Comparison of ENCODE assay signal across 7 cellular contexts in genomic region chr7:83162402-83163256, GRCh38. TPM values are rescaled to one million over a fixed set of nuclear protein-coding genes. Genes with fewer than 3 reads are reported as not detected.
DNase-seq lines count a peak whose midpoint lies in the region; ATAC-seq, FAIRE-seq and TF ChIP-seq lines count a peak whose summit lies in the region.

A gene with protein sequence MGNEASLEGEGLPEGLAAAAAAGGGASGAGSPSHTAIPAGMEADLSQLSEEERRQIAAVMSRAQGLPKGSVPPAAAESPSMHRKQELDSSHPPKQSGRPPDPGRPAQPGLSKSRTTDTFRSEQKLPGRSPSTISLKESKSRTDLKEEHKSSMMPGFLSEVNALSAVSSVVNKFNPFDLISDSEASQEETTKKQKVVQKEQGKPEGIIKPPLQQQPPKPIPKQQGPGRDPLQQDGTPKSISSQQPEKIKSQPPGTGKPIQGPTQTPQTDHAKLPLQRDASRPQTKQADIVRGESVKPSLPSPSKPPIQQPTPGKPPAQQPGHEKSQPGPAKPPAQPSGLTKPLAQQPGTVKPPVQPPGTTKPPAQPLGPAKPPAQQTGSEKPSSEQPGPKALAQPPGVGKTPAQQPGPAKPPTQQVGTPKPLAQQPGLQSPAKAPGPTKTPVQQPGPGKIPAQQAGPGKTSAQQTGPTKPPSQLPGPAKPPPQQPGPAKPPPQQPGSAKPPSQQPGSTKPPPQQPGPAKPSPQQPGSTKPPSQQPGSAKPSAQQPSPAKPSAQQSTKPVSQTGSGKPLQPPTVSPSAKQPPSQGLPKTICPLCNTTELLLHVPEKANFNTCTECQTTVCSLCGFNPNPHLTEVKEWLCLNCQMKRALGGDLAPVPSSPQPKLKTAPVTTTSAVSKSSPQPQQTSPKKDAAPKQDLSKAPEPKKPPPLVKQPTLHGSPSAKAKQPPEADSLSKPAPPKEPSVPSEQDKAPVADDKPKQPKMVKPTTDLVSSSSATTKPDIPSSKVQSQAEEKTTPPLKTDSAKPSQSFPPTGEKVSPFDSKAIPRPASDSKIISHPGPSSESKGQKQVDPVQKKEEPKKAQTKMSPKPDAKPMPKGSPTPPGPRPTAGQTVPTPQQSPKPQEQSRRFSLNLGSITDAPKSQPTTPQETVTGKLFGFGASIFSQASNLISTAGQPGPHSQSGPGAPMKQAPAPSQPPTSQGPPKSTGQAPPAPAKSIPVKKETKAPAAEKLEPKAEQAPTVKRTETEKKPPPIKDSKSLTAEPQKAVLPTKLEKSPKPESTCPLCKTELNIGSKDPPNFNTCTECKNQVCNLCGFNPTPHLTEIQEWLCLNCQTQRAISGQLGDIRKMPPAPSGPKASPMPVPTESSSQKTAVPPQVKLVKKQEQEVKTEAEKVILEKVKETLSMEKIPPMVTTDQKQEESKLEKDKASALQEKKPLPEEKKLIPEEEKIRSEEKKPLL (N-terminal part only) (minus strand): TSS chr7:83162884. CDS start chr7:83162592, 292 bp downstream.

- peak within 1 kb of the TSS; percentile 73 for H3K27ac Mint-ChIP-seq in chondrocyte (ENCODE audit: unreplicated experiment)

- peak; percentile 87 for ATAC-seq in GM18519 (IDR thresholded peaks at IDR 0.05; ENCODE audit: low FRiP score, unreplicated experiment)
- ATAC-seq in HG02981 (IDR thresholded peaks at IDR 0.05; ENCODE audit: unreplicated experiment), result peak; percentile 94

- peaks cover 12% of the 10 kb centered on the region for H3K4me1 Mint-ChIP-seq in chondrocyte (ENCODE audit: low read depth)

- no peaks in the 10 kb centered on the region for H3K9me3 Mint-ChIP-seq in chondrocyte (ENCODE audit: low read depth)

- DNase-seq in NCI-H2081 (lab: John Stamatoyannopoulos, UW) (peak; percentile 96 to 98), chondrocyte (ENCODE audit: low spot score) (peak; percentile 95), kidney tubule cell (ENCODE audit: low spot score) (peak; percentile 97)
- peak; percentile 55 for DNase-seq in stimulated activated CD4-positive, alpha-beta T cell treated with anti-CD3 and anti-CD28 coated beads, Interleukin-1b, Interleukin-23, amount 100 ng/mL, for 48 hours

- no peak for TF ChIP-seq CTCF in chondrocyte (IDR thresholded peaks at IDR 0.05)

- no peaks in the 10 kb centered on the region for H3K36me3 Mint-ChIP-seq in chondrocyte (ENCODE audit: low read depth)

- peak; percentile 65 for FAIRE-seq in TTC549 (lab: Jason Lieb, UNC)

- peaks cover 3% of the 10 kb centered on the region for H3K27me3 Mint-ChIP-seq in chondrocyte (ENCODE audit: low read depth)

- H3K4me3 Mint-ChIP-seq in chondrocyte (ENCODE audit: unreplicated experiment), result peak within 1 kb of the TSS; percentile 80

RNA-seq across cellular contexts. Expression of the gene that starts here (rescaled TPM):
- total RNA-seq in chondrocyte, result 1.3 to 2.2 TPM (median 1.5 TPM) in 3 replicates

Comparison
In these comparisons a context has a peak if more than half of its experiments do, and no peak if none do; other contexts are left out.
1. Peak in every context shown above with its lines: DNase-seq and ATAC-seq.